Comparison of ENCODE assay signal across 1 cellular context in genomic region chr5:113513384-113514262, GRCh38.
TF ChIP-seq lines count a peak whose summit lies in the region.

YTHDC2 (plus strand) TSS chr5:113513694; CDS start chr5:113513896, 202 bp downstream.

TF ChIP-seq in H1, 55 proteins besides CTCF, POLR2A, EP300 and RAD21 (continued from another document):
- TF ChIP-seq RBBP5 (IDR thresholded peaks at IDR 0.05; ENCODE audit: borderline replicate concordance, low read depth, low read length) (peak; percentile 93), CHD7 (IDR thresholded peaks at IDR 0.05; ENCODE audit: insufficient replicate concordance, low read length) (no peak), JUND (IDR thresholded peaks at IDR 0.05; ENCODE audit: low read length) (peak; percentile 96), RFX5 (IDR thresholded peaks at IDR 0.05; ENCODE audit: borderline replicate concordance, low read depth, low read length) (no peak), SIN3A (conservative IDR thresholded peaks at IDR 0.05 in 1 of 2, IDR thresholded peaks at IDR 0.05 in 1 of 2; ENCODE audit: low read depth in 1 of 2, low read length in 2 of 2) (0 out of 4 replicates have a peak, but pooled peaks of 1 of the 2 experiments have one; percentile 41), EZH2 (IDR thresholded peaks at IDR 0.05; ENCODE audit: low read depth, low read length, severe bottlenecking) (no peak), SIX5 (IDR thresholded peaks at IDR 0.05; ENCODE audit: low read depth, low read length) (no peak), EGR1 (IDR thresholded peaks at IDR 0.05; ENCODE audit: borderline replicate concordance, low read depth, low read length) (no peak; the same call in 1 of the 2 replicates), HDAC2 (IDR thresholded peaks at IDR 0.05; ENCODE audit: borderline replicate concordance in 1 of 2, low read depth in 2 of 2, low read length in 2 of 2) (no peak; a peak in 1 of 4 replicates), CREB1 (IDR thresholded peaks at IDR 0.05) (peak; percentile 97), SP1 (IDR thresholded peaks at IDR 0.05; ENCODE audit: low read depth, low read length) (no peak), FOSL1 (IDR thresholded peaks at IDR 0.05; ENCODE audit: insufficient read depth, low read depth, low read length) (no peak), ATF3 (IDR thresholded peaks at IDR 0.05; ENCODE audit: insufficient read depth, low read depth, low read length) (0 out of 2 replicates have a peak, but pooled peaks have one; percentile 34), NANOG (IDR thresholded peaks at IDR 0.05; ENCODE audit: insufficient read depth, low read depth, low read length, poor library complexity, severe bottlenecking) (no peak), RNF2 (IDR thresholded peaks at IDR 0.05; ENCODE audit: borderline replicate concordance, low read depth, low read length, missing control alignments, poor library complexity, severe bottlenecking) (no peak), JUN (IDR thresholded peaks at IDR 0.05; ENCODE audit: low read depth, low read length) (peak; percentile 70; the same call in 1 of the 2 replicates), CBX8 (IDR thresholded peaks at IDR 0.05; ENCODE audit: borderline replicate concordance, low read depth, low read length) (no peak), SAP30 (IDR thresholded peaks at IDR 0.05; ENCODE audit: insufficient read depth, insufficient replicate concordance, low read length) (no peak), ZNF274 (IDR thresholded peaks at IDR 0.05; ENCODE audit: borderline replicate concordance, extremely low read depth, low read length) (no peak), SP4 (IDR thresholded peaks at IDR 0.05; ENCODE audit: low read length) (no peak), HDAC6 (IDR thresholded peaks at IDR 0.05; ENCODE audit: low read depth, low read length) (no peak), CBX5 (IDR thresholded peaks at IDR 0.05; ENCODE audit: low read depth, low read length) (no peak), SUZ12 (IDR thresholded peaks at IDR 0.05; ENCODE audit: low read length) (no peak), POU5F1 (IDR thresholded peaks at IDR 0.05; ENCODE audit: low read depth, low read length) (no peak), RXRA (IDR thresholded peaks at IDR 0.05; ENCODE audit: insufficient read depth, low read depth, low read length) (no peak), TCF12 (IDR thresholded peaks at IDR 0.05; ENCODE audit: low read depth, low read length) (no peak), TAF7 (optimal IDR thresholded peaks at IDR 0.05; ENCODE audit: borderline replicate concordance, low read depth, low read length) (peak; percentile 31), SP2 (IDR thresholded peaks at IDR 0.05; ENCODE audit: low read length) (no peak), KDM5A (IDR thresholded peaks at IDR 0.05; ENCODE audit: low read length) (no peak; the same call in 1 of the 2 replicates), ATF2 (IDR thresholded peaks at IDR 0.05; ENCODE audit: low read length) (peak; percentile 96), E2F6 (IDR thresholded peaks at IDR 0.05) (peak; percentile 31; the same call in 1 of the 2 replicates), CTBP2 (IDR thresholded peaks at IDR 0.05; ENCODE audit: borderline replicate concordance, insufficient read depth, insufficient read length, low read length) (no peak), KDM4A (IDR thresholded peaks at IDR 0.05; ENCODE audit: low read depth, low read length, severe bottlenecking) (peak; percentile 82), USF2 (IDR thresholded peaks at IDR 0.05; ENCODE audit: low read length) (peak; percentile 45; the same call in 1 of the 2 replicates), GTF2F1 (IDR thresholded peaks at IDR 0.05; ENCODE audit: borderline replicate concordance, low read depth, low read length) (no peak), PHF8 (conservative IDR thresholded peaks at IDR 0.05; ENCODE audit: low read depth, low read length) (peak; percentile 77), SRF (IDR thresholded peaks at IDR 0.05; ENCODE audit: low read depth, low read length) (no peak), YY1 (IDR thresholded peaks at IDR 0.05; ENCODE audit: low read depth, low read length) (peak; percentile 93), ASH2L (IDR thresholded peaks at IDR 0.05; ENCODE audit: low read length) (peak; percentile 87), GABPA (IDR thresholded peaks at IDR 0.05; ENCODE audit: borderline replicate concordance, insufficient read depth, low read length) (no peak), MAX (IDR thresholded peaks at IDR 0.05) (peak; percentile 44; the same call in 1 of the 2 replicates)
